Comparison of ENCODE assay signal across 8 cellular contexts in the genomic region with DNA sequence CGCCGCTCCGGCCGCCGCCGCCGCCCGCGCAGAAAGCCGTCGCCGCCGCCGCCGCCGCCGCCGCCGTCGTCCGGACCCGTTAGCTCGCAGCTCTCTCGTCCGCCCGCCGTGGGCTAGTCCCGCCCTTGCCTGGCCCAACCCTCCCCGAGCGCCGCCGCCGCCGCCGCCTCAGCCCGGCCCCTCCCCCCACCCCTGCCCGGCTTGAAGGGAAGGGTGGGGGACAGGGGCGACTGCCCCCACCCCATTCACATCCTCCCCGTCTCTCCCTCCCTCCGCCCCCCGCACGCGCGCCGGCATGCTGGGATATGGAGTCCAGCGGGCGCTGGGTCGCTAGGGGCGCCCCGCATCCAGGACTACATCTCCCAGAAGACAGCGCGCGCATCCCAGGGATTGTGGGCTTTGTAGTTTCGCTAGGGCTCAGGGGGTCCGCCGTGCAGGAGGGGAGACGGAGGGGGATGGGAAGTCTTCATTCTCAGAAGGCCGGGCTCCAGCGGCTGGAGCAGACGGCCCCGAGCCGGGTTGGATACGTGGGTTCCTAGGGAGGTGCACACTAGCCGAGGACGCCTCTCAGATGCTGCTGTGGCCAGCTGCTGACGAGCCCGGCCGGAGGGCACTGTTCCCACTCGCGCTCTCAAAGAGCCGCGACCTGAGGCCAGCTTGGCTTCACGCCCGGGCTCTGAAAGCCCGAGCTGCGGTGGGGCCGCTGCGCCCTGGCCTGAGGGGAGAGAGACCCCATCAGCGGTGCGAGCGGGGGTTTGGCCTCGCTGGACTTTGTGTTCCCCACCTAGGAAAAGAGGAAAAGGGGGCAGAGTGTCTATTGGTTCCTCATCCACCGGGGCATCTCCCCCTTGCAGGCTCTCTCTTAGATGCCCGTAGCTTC. TPM values are rescaled to one million over a fixed set of nuclear protein-coding genes. Genes with fewer than 3 reads are reported as not detected.
A peak's percentile ranks its signal among the peaks of the same experiment; 100 is the strongest.
DNase-seq lines count a peak whose midpoint lies in the region; ATAC-seq and TF ChIP-seq lines count a peak whose summit lies in the region.

A gene with protein sequence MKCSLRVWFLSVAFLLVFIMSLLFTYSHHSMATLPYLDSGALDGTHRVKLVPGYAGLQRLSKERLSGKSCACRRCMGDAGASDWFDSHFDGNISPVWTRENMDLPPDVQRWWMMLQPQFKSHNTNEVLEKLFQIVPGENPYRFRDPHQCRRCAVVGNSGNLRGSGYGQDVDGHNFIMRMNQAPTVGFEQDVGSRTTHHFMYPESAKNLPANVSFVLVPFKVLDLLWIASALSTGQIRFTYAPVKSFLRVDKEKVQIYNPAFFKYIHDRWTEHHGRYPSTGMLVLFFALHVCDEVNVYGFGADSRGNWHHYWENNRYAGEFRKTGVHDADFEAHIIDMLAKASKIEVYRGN (minus strand): TSS at position 118 of the 880 bp plus-strand sequence. CDS start 40,570 bp downstream, outside the sequence.

- no peaks in the 10 kb centered on the region for H4K20me1 ChIP-seq in DOHH2 (ENCODE audit: control insufficient read depth, insufficient read depth, low read depth, low read length)

- peaks cover 41% of the 10 kb centered on the region for H3K79me2 ChIP-seq in DOHH2 (ENCODE audit: control insufficient read depth, low read length)

- DNase-seq in LHCN-M2 (ENCODE audit: low read depth), result peak; percentile 93
- peak; percentile 94 for DNase-seq in SHP77 treated with DMSO at 0.1 percent for 48 hours (lab: John Stamatoyannopoulos, UW)
- peak; percentile 98 for DNase-seq in activated effector memory CD4-positive, alpha-beta T cell treated with anti-CD3 and anti-CD28 coated beads, Interleukin-2, amount 50 U/mL, for 16 hours
- peak; percentile 90 for DNase-seq in fibroblast of the conjunctiva (ENCODE audit: low read depth)
- peak; percentile 93 for DNase-seq in neural crest cell (ENCODE audit: low read depth, low spot score)
- DNase-seq in stomach, result peak; percentile 89

- peak within 1 kb of the TSS; percentile 96 for H3K4me3 Mint-ChIP-seq in neural crest cell

- H3K27ac Mint-ChIP-seq in neural crest cell (ENCODE audit: unreplicated experiment), result peak within 1 kb of the TSS; percentile 92

- no peaks in the 10 kb centered on the region for H3K9me3 ChIP-seq in DOHH2 (ENCODE audit: control insufficient read depth, insufficient read depth, low read length)
- H3K9me3 ChIP-seq in stomach, result no peaks in the 10 kb centered on the region

- H3K27ac ChIP-seq in DOHH2 (ENCODE audit: low read depth, low read length) (peak within 1 kb of the TSS; percentile 72), stomach (peak within 1 kb of the TSS; percentile 66 to 84 (median 75))

- H3K36me3 ChIP-seq in DOHH2 (ENCODE audit: control insufficient read depth, low read length) (peaks cover 24% of the 10 kb centered on the region), stomach (no peaks in the 10 kb centered on the region)

- H3K27me3 ChIP-seq in DOHH2 (ENCODE audit: control insufficient read depth, low read length), result no peaks in the 10 kb centered on the region
- H3K27me3 ChIP-seq in stomach, result no peaks in the 10 kb centered on the region

- H3K4me1 Mint-ChIP-seq in neural crest cell, result peaks cover 41% of the 10 kb centered on the region

- TF ChIP-seq POLR2A in stomach (IDR thresholded peaks at IDR 0.05), result no peak

- peaks cover 3% of the 10 kb centered on the region; the same call in 1 of the 2 replicates for H3F3A ChIP-seq in DOHH2 (ENCODE audit: control insufficient read depth, insufficient read depth)

- TF ChIP-seq CTCF in DOHH2 (IDR thresholded peaks at IDR 0.05; ENCODE audit: low read depth, low read length, poor library complexity, severe bottlenecking), result no peak
- no peak for TF ChIP-seq CTCF in neural crest cell (conservative IDR thresholded peaks at IDR 0.05)
- TF ChIP-seq CTCF in stomach (IDR thresholded peaks at IDR 0.05), result peak in 4 of 7 experiments; percentile 11 to 47 (median 24)

- H3K9me3 Mint-ChIP-seq in neural crest cell, result no peaks in the 10 kb centered on the region

- no peaks in the 10 kb centered on the region for H3K27me3 Mint-ChIP-seq in neural crest cell (ENCODE audit: low read depth)

- no peak for TF ChIP-seq EP300 in stomach (IDR thresholded peaks at IDR 0.05)

- H3K9me2 ChIP-seq in DOHH2 (replicated peaks; ENCODE audit: control insufficient read depth, low read length), result no peaks in the 10 kb centered on the region

- ATAC-seq in GM21825 (IDR thresholded peaks at IDR 0.05; ENCODE audit: unreplicated experiment), result peak; percentile 88

- H3K4me1 ChIP-seq in DOHH2 (ENCODE audit: control insufficient read depth, low read length) (peaks cover 36% of the 10 kb centered on the region), stomach (peaks cover 18 to 54% (median 37%) of the 10 kb centered on the region in 4 donors)

- WGBS in stomach, 5 donors, result 1 to 2% (median 2%) methylated on average over 24 to 82 of the region's 84 CpGs

- H3K4me3 ChIP-seq in DOHH2 (ENCODE audit: low read length), result peak within 1 kb of the TSS; percentile 100
- peak within 1 kb of the TSS; percentile 77 to 88 (median 80) for H3K4me3 ChIP-seq in stomach

- H3K4me2 ChIP-seq in DOHH2 (ENCODE audit: low read length), result peak within 1 kb of the TSS; percentile 98

- intact Hi-C loops in stomach (cut with DNase I; ENCODE audit: low total_unique reads), result no loop called here

- no peaks in the 10 kb centered on the region for H3K36me3 Mint-ChIP-seq in neural crest cell (ENCODE audit: low read depth)

RNA-seq across cellular contexts. Expression of the gene that starts here (rescaled TPM):
- 23.0 and 28.3 TPM in 2 replicates for total RNA-seq in LHCN-M2 (2014; rRNA removed)
- polyA plus RNA-seq in LHCN-M2 (2012), result 19.0 TPM
- 37.5 and 41.8 TPM in 2 replicates for total RNA-seq in neural crest cell
- 10 to 100 TPM in 4 of 5 donors, 1 to 10 TPM in 1; 7.7 to 51.3 (median 17.4) TPM for total RNA-seq in stomach
- polyA plus RNA-seq in stomach, result 1 to 10 TPM; 2.6 to 5.9 (median 3.2) TPM

Comparison
In these comparisons a context has a peak if more than half of its experiments do, and no peak if none do; other contexts are left out.
1. Peak in every context shown above with its lines: DNase-seq, ATAC-seq, H3K4me3 ChIP-seq and H3K27ac ChIP-seq.
2. CTCF ChIP-seq: peak in stomach (4 of 7); none in DOHH2 (single experiment) and neural crest cell (single experiment).